Comparison of ENCODE assay signal across 1 cellular context in the genomic region with DNA sequence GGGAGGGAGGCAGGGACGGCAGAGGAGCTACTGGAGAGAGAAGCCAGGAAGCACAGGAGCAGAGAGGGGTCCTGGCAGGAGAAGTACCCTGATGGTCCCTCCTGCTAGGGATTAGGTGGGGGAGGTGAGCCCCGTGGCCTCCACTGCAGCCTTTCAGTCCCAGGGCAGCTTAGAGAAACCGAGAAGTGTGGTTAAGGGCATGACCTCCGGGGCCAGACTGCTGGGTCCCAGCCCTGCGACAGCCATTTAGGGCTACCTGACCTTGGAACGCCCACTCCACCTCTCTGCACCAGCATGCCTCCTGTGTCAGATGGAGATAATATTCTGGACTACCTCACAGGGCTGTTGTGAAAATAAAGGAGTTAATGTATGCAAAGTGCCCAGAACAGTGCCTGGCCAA.
TF ChIP-seq lines count a peak whose summit lies in the region.

No MANE protein-coding gene starts in this region.

TF ChIP-seq in SK-N-SH treated with all-trans-retinoic acid at 6 μM for 48 hours, 23 proteins besides CTCF, POLR2A, EP300 and RAD21 (continued from another document):
- no peak for TF ChIP-seq CSRNP3 (CRISPR knock-in tag; IDR thresholded peaks at IDR 0.05)
- TF ChIP-seq, protein P1, sequence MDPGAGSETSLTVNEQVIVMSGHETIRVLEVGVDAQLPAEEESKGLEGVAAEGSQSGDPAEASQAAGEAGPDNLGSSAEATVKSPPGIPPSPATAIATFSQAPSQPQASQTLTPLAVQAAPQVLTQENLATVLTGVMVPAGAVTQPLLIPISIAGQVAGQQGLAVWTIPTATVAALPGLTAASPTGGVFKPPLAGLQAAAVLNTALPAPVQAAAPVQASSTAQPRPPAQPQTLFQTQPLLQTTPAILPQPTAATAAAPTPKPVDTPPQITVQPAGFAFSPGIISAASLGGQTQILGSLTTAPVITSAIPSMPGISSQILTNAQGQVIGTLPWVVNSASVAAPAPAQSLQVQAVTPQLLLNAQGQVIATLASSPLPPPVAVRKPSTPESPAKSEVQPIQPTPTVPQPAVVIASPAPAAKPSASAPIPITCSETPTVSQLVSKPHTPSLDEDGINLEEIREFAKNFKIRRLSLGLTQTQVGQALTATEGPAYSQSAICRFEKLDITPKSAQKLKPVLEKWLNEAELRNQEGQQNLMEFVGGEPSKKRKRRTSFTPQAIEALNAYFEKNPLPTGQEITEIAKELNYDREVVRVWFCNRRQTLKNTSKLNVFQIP (CRISPR knock-in tag; IDR thresholded peaks at IDR 0.05; ENCODE audit: borderline replicate concordance, low read depth) = no peak
